In the genomic region with DNA sequence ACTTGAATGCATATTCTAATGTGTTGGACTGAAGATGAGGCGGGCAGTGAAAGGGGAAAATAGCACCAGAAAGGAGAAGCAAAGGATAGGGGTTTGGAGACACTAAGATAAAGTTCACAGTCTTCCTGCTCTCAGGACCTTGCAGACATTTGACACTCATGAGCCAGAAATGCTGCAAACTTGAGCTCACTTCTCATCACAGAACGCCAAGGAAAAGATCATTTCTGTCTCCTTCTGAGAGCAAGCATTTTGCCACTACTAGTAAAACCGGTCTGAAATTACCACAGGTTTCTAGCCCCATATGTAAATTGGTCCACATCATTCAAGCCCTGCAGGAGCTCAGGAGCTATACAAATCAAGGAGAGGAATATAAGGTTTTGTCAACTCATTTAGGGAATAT, we compare ENCODE assay signal across 29 cellular contexts. TPM values are rescaled to one million over a fixed set of nuclear protein-coding genes. Genes with fewer than 3 reads are reported as not detected.
"Had no signal": no experiment of that assay in that cellular context is flagged by ENCODE, and none has a peak within 500 bp of the region (broad histone marks: within the 10 kb centered on the region; RNA-seq: fewer than 3 reads in every experiment).

No MANE protein-coding gene starts in this region.

- H3K4me3 Mint-ChIP-seq: activated B cell treated with CpG ODN at 0.5 μM for 24 hours; activated naive CD8-positive, alpha-beta T cell; activated T-cell treated with anti-CD3 and anti-CD28 coated beads, Interleukin-2, amount 50 U/mL, for 24 hours; activated T-cell treated with anti-CD3 and anti-CD28 coated beads, Interleukin-2, amount 50 U/mL, for 72 hours; central memory CD8-positive, alpha-beta T cell; dendritic cell treated with granulocyte-macrophage colony-stimulating factor and Interleukin-4, amounts not matched to agents 40 ng/mL and 50 ng/mL, for 4 days; effector memory CD8-positive, alpha-beta T cell; T-cell; T-helper 1 cell treated with Interleukin-12 subunit alpha and Interleukin-12 subunit beta and Interleukin-4 antibody, amounts not matched to agents 30 μg/mL and 1 μg/mL, for 36 hours had no signal

- H3K27ac Mint-ChIP-seq: activated B cell treated with CpG ODN at 0.5 μM for 24 hours; activated naive CD8-positive, alpha-beta T cell; activated T-cell treated with anti-CD3 and anti-CD28 coated beads, Interleukin-2, amount 50 U/mL, for 24 hours; activated T-cell treated with anti-CD3 and anti-CD28 coated beads, Interleukin-2, amount 50 U/mL, for 72 hours; dendritic cell treated with granulocyte-macrophage colony-stimulating factor and Interleukin-4, amounts not matched to agents 40 ng/mL and 50 ng/mL, for 4 days; effector memory CD8-positive, alpha-beta T cell; T-cell; T-helper 1 cell treated with Interleukin-12 subunit alpha and Interleukin-12 subunit beta and Interleukin-4 antibody, amounts not matched to agents 30 μg/mL and 1 μg/mL, for 36 hours had no signal

- H3K4me3 ChIP-seq: coronary artery, dorsolateral prefrontal cortex had no signal

- H3K27ac ChIP-seq: brain microvascular endothelial cell, coronary artery, dorsolateral prefrontal cortex, WERI-Rb-1 had no signal

- H3K36me3 ChIP-seq: brain microvascular endothelial cell, WERI-Rb-1 had no signal

- H3K9me3 Mint-ChIP-seq: activated B cell treated with CpG ODN at 0.5 μM for 24 hours; activated T-cell treated with anti-CD3 and anti-CD28 coated beads, Interleukin-2, amount 50 U/mL, for 24 hours; activated T-cell treated with anti-CD3 and anti-CD28 coated beads, Interleukin-2, amount 50 U/mL, for 72 hours; central memory CD8-positive, alpha-beta T cell; dendritic cell treated with granulocyte-macrophage colony-stimulating factor and Interleukin-4, amounts not matched to agents 40 ng/mL and 50 ng/mL, for 4 days; effector memory CD8-positive, alpha-beta T cell; T-cell; T-helper 1 cell treated with Interleukin-12 subunit alpha and Interleukin-12 subunit beta and Interleukin-4 antibody, amounts not matched to agents 30 μg/mL and 1 μg/mL, for 36 hours had no signal

- H3K27me3 ChIP-seq: brain microvascular endothelial cell had no signal

- ATAC-seq: activated CD4-positive, CD25-positive, alpha-beta regulatory T cell treated with anti-CD3 and anti-CD28 coated beads, Interleukin-2, amount 50 U/mL, for 24 hours; effector memory CD8-positive, alpha-beta T cell had no signal

- DNase-seq: activated B cell treated with CpG ODN at 0.5 μM for 24 hours; activated CD4-positive, alpha-beta T cell treated with anti-CD3 and anti-CD28 coated beads for 48 hours; activated CD8-positive, alpha-beta memory T cell treated with anti-CD3 and anti-CD28 coated beads, Interleukin-2, amount 50 U/mL, for 48 hours; activated gamma-delta T cell; activated naive CD4-positive, alpha-beta T cell; activated naive CD4-positive, alpha-beta T cell treated with anti-CD3 and anti-CD28 coated beads, Interleukin-2, amount 50 U/mL, for 16 hours; activated T-cell treated with anti-CD3 and anti-CD28 coated beads for 4 hours; activated T-cell treated with anti-CD3 and anti-CD28 coated beads, Interleukin-2, amount 50 U/mL, for 24 hours; activated T-cell treated with anti-CD3 and anti-CD28 coated beads, Interleukin-2, amount 50 U/mL, for 72 hours; amniotic stem cell; anterior cingulate cortex; brain microvascular endothelial cell; dorsolateral prefrontal cortex; effector CD4-positive, alpha-beta T cell; effector memory CD8-positive, alpha-beta T cell; foreskin fibroblast; head of caudate nucleus; SW 1271; T-cell; T1000; WERI-Rb-1 had no signal

- H3K4me1 Mint-ChIP-seq: activated B cell treated with CpG ODN at 0.5 μM for 24 hours; central memory CD8-positive, alpha-beta T cell; T-cell had no signal

- H3K36me3 Mint-ChIP-seq: activated naive CD8-positive, alpha-beta T cell; T-cell had no signal

RNA-seq across cellular contexts. Expression of gene ANO2, which starts 44.6 kb away (rescaled TPM):
- total RNA-seq: activated B cell treated with CpG ODN at 0.5 μM for 24 hours; activated T-cell treated with anti-CD3 and anti-CD28 coated beads, Interleukin-2, amount 50 U/mL, for 72 hours; bronchial epithelial cell; T-cell; T-helper 2 cell treated with Interferon-gamma antibody and Interleukin-4, amounts not matched to agents 100 ng/mL and 5 ng/mL, for 36 hours had no signal
